ENCODE assay signal across 2 cellular contexts in the genomic region with DNA sequence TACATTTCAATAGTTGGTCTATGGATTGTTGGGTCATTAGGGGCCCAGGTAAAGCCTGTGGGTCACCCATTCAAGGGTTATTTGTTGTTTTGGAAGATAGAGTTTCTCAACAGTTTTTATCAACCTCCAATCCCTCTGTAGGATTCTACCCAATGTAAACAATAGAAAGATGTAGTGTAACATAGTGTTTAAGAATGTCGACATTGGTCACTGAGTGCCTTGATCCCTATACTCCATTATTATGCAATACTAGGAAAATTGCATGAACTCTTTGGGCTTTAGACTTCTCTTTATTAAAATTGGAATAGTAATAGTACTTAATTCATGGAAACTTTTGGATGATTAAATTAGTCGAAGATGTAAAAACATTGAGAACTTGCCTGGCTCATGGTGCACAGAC.
TF ChIP-seq lines count a peak whose summit lies in the region.

No MANE protein-coding gene starts in this region.

TF ChIP-seq in K562, 482 proteins besides CTCF, POLR2A, EP300 and RAD21:
- TF ChIP-seq CEBPB (tag; IDR thresholded peaks at IDR 0.05) (peak; percentile 40; the same call in 1 of the 2 replicates), CEBPG (CRISPR knock-in tag; IDR thresholded peaks at IDR 0.05) (no peak), CEBPG (tag; conservative IDR thresholded peaks at IDR 0.05 in 1 of 2, IDR thresholded peaks at IDR 0.05 in 1 of 2) (peak; percentile 13 to 78; a peak in 2 of 4 replicates), BDP1 (IDR thresholded peaks at IDR 0.05; ENCODE audit: insufficient read depth, insufficient read length) (no peak), BRD4 (IDR thresholded peaks at IDR 0.05) (no peak), POLR2AphosphoS5 (IDR thresholded peaks at IDR 0.05; ENCODE audit: control insufficient read depth, insufficient read depth, low read depth, low read length) (no peak)

TF ChIP-seq in HepG2, 621 proteins besides CTCF, POLR2A, EP300 and RAD21:
- TF ChIP-seq CEBPB (IDR thresholded peaks at IDR 0.05; ENCODE audit: borderline replicate concordance, low read depth, low read length) = peak; percentile 78
- TF ChIP-seq, protein P1, sequence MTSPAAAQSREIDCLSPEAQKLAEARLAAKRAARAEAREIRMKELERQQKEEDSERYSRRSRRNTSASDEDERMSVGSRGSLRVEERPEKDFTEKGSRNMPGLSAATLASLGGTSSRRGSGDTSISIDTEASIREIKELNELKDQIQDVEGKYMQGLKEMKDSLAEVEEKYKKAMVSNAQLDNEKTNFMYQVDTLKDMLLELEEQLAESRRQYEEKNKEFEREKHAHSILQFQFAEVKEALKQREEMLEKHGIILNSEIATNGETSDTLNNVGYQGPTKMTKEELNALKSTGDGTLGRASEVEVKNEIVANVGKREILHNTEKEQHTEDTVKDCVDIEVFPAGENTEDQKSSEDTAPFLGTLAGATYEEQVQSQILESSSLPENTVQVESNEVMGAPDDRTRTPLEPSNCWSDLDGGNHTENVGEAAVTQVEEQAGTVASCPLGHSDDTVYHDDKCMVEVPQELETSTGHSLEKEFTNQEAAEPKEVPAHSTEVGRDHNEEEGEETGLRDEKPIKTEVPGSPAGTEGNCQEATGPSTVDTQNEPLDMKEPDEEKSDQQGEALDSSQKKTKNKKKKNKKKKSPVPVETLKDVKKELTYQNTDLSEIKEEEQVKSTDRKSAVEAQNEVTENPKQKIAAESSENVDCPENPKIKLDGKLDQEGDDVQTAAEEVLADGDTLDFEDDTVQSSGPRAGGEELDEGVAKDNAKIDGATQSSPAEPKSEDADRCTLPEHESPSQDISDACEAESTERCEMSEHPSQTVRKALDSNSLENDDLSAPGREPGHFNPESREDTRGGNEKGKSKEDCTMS (CRISPR knock-in tag; conservative IDR thresholded peaks at IDR 0.05) = no peak
